Comparison of ENCODE assay signal across 27 cellular contexts in the genomic region with DNA sequence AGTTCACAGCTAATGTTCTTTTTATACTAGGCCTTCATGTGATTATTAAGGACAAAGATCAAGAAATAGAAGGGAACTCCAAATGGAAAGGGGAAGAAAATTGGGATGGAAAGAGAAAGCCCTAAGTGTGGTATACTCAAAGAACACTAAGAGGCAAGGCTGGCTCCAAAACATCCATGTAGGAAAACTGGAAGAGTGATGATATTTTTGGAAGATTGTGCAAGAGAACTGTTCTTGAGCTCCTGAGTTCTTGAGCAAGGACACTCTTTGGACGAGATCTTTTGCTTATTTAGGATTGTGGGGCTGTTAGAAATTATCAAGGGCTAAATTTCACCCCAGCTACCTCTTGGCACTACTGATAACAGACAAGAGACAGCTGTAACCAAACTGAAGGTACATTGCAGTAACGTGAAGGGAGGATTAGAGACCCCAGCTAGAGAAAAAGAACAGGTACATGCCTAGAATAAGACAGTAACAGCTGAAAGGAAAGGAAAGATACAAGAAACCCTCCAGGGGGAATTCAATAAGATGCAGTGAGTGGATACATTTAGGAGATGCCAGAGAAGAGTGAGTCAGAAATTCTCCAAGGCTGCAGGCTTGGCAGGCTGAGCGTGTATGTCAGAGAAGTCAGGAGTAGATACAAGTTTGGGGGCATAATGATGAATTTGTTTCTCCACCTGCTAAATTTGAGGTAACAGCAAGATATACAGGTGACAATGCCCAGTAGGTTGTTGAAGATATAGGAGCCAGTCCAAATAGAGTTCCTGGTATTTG.
"Had no signal": no experiment of that assay in that cellular context is flagged by ENCODE, and none has a peak within 500 bp of the region (broad histone marks: within the 10 kb centered on the region; RNA-seq: fewer than 3 reads in every experiment).

No MANE protein-coding gene starts in this region.

- DNase-seq: activated CD4-positive, alpha-beta memory T cell treated with anti-CD3 and anti-CD28 coated beads for 36 hours; activated CD4-positive, alpha-beta T cell treated with anti-CD3 and anti-CD28 coated beads, Interleukin-2, amount 10 ng/mL, durations not matched to agents 24 days and 14 days; activated CD4-positive, CD25-positive, alpha-beta regulatory T cell treated with anti-CD3 and anti-CD28 coated beads, Interleukin-2, amount 50 U/mL, for 72 hours; activated CD8-positive, alpha-beta memory T cell treated with anti-CD3 and anti-CD28 coated beads for 24 hours; activated effector memory CD4-positive, alpha-beta T cell treated with anti-CD3 and anti-CD28 coated beads, Interleukin-2, amount 50 U/mL, for 16 hours; activated naive CD4-positive, alpha-beta T cell treated with Interleukin-2 at 50 U/mL for 16 hours; activated naive CD8-positive, alpha-beta T cell treated with anti-CD3 and anti-CD28 coated beads for 36 hours; activated T-cell treated with anti-CD3 and anti-CD28 coated beads, Interleukin-2, amount 50 U/mL, for 4 hours; IMR-90; Kasumi-1; KBM-7; NCI-H1048; NCI-H1417; NCI-H2029; NCI-H2107; NCI-H345; NCI-H510A; NCI-H526 treated with DMSO at 0.1 percent for 48 hours; NCI-H82; Right ventricle myocardium superior; RPMI8226; T-helper 17 cell; T-helper 9 cell had no signal

- ATAC-seq: activated T-cell treated with anti-CD3 and anti-CD28 coated beads, Interleukin-2, amount 50 U/mL, for 4 hours; Panc1; T-helper 17 cell; WTC11 had no signal

- H3K4me1 ChIP-seq: ascending aorta, SJSA1 had no signal

- H3K27me3 ChIP-seq: ascending aorta, SJSA1 had no signal

- H3K36me3 ChIP-seq: ascending aorta, SJSA1 had no signal

- H3K4me3 ChIP-seq: ascending aorta, SJSA1 had no signal

- H3K27ac ChIP-seq: ascending aorta, SJSA1 had no signal

- H3K9me3 ChIP-seq: ascending aorta, SJSA1 had no signal
